Comparison of ENCODE assay signal across 16 cellular contexts in genomic region chr15:66961901-66962300, GRCh38.
DNase-seq lines count a peak whose midpoint lies in the region; ATAC-seq, FAIRE-seq and TF ChIP-seq lines count a peak whose summit lies in the region.
"Had no signal": no experiment of that assay in that cellular context is flagged by ENCODE, and none has a peak within 500 bp of the region (broad histone marks: within the 10 kb centered on the region; RNA-seq: fewer than 3 reads in every experiment).

No MANE protein-coding gene starts in this region.

- 48 to 82% (median 67%) methylated on average over 10 of the region's 10 CpGs for whole genome bisulfite sequencing in small intestine, 3 donors
- 89 to 90% methylated on average over 10 of the region's 10 CpGs for WGBS in tibial nerve, 2 donors

- CTCF ChIA-PET in Panc1 (lab: Charles Lee) = no interaction called here

- no TSS peak for BruUV-seq in Panc1 (replicated peaks; lab: Mats Ljungman, UMichigan)

- H3K27ac ChIP-seq in BLaER1 treated with 17β-estradiol and CSF1 and Interleukin-3, amounts not matched to agents 10 nM and 100 nM = no peak overlapping the region
- H3K27ac ChIP-seq in Panc1 (ENCODE audit: low read length) (peak overlapping the region; percentile 62; the same call in 1 of the 2 replicates), small intestine (ENCODE audit: low read depth in 1 of 2, low read length in 1 of 2) (no peak overlapping the region), caudate nucleus (ENCODE audit: low read depth, low read length) (no peak overlapping the region), tibial nerve (no peak overlapping the region)
- H3K27ac ChIP-seq: GM23248 had no signal

- in situ Hi-C loops in Panc1 (cut with HindIII; ENCODE audit: low pct_unique_long_range_greater_than_20kb, low sequenced_read_pairs) = no loop called here

- DNase-seq in Panc1 (ENCODE audit: low read depth, low spot score) (no peak), ecto neural progenitor cell (ENCODE audit: low spot score) (peak; percentile 32), small intestine (peak; percentile 15), caudate nucleus (lab: John Stamatoyannopoulos, UW) (no peak), tibial nerve (ENCODE audit: low spot score in 2 of 2) (no peak)
- DNase-seq: 8988T; AML-193; C1 segment of cervical spinal cord; Calu3; CD4-positive, alpha-beta T cell; DMS 273 treated with DMSO at 0.1 percent for 48 hours; H7 had no signal

- no peak overlapping the region for H3K4me3 ChIP-seq in BLaER1 treated with 17β-estradiol and CSF1 and Interleukin-3, amounts not matched to agents 10 nM and 100 nM
- no peak overlapping the region for H3K4me3 ChIP-seq in Panc1 (ENCODE audit: low read depth in 2 of 2, low read length in 2 of 2)
- no peak overlapping the region for H3K4me3 ChIP-seq in small intestine (ENCODE audit: low read depth in 1 of 2, low read length in 2 of 2)
- no peak overlapping the region for H3K4me3 ChIP-seq in tibial nerve
- H3K4me3 ChIP-seq: GM23248 had no signal

- H3K4me2 ChIP-seq in BLaER1 treated with 17β-estradiol and CSF1 and Interleukin-3, amounts not matched to agents 10 nM and 100 nM = peak overlapping the region in 10 of 11 experiments; percentile 12 to 90 (median 38); a peak in 14 of 22 replicates

- TF ChIP-seq POLR2A in tibial nerve (IDR thresholded peaks at IDR 0.05) = no peak

- no peak for TF ChIP-seq CTCF in Panc1 (IDR thresholded peaks at IDR 0.05)
- TF ChIP-seq CTCF in tibial nerve (IDR thresholded peaks at IDR 0.05) = no peak

- H3K9me3 ChIP-seq in BLaER1 treated with 17β-estradiol and CSF1 and Interleukin-3, amounts not matched to agents 10 nM and 100 nM (replicated peaks in 1 of 11) = no peaks in the 10 kb centered on the region
- H3K9me3 ChIP-seq in Panc1 (ENCODE audit: control insufficient read depth, insufficient read depth, low read depth, low read length) = no peaks in the 10 kb centered on the region
- H3K9me3 ChIP-seq in small intestine (ENCODE audit: control insufficient read depth, low read depth) = no peaks in the 10 kb centered on the region
- no peaks in the 10 kb centered on the region for H3K9me3 ChIP-seq in tibial nerve

- no peak for FAIRE-seq in small intestine (lab: Jason Lieb, UNC)
- FAIRE-seq: GM18507 had no signal

- no peak for ATAC-seq in Panc1
- ATAC-seq in GM19455 (IDR thresholded peaks at IDR 0.05; ENCODE audit: unreplicated experiment) = no peak

- no peaks in the 10 kb centered on the region for H3K36me3 ChIP-seq in BLaER1 treated with 17β-estradiol and CSF1 and Interleukin-3, amounts not matched to agents 10 nM and 100 nM
- H3K36me3 ChIP-seq in Panc1 (ENCODE audit: control insufficient read depth, insufficient read depth, low read length) = no peaks in the 10 kb centered on the region
- H3K36me3 ChIP-seq in small intestine (ENCODE audit: control insufficient read depth in 2 of 2, insufficient read depth in 2 of 2, low read length in 2 of 2) = no peaks in the 10 kb centered on the region
- no peaks in the 10 kb centered on the region for H3K36me3 ChIP-seq in tibial nerve

- H3K27me3 ChIP-seq in BLaER1 treated with 17β-estradiol and CSF1 and Interleukin-3, amounts not matched to agents 10 nM and 100 nM = peaks cover 0 to 4% (median 0%) of the 10 kb centered on the region in 11 experiments; a peak in 1 of 22 replicates
- H3K27me3 ChIP-seq in Panc1 (ENCODE audit: control insufficient read depth, insufficient read depth, low read length) = no peaks in the 10 kb centered on the region
- H3K27me3 ChIP-seq in small intestine (ENCODE audit: control insufficient read depth in 2 of 2, insufficient read depth in 2 of 2, low read length in 2 of 2) = no peaks in the 10 kb centered on the region
- H3K27me3 ChIP-seq in tibial nerve = no peaks in the 10 kb centered on the region

- H3K9ac ChIP-seq in BLaER1 treated with 17β-estradiol and CSF1 and Interleukin-3, amounts not matched to agents 10 nM and 100 nM = no peak overlapping the region
- H3K9ac ChIP-seq: GM23248 had no signal

- peaks cover 42 to 75% (median 49%) of the 10 kb centered on the region in 10 experiments for H3K4me1 ChIP-seq in BLaER1 treated with 17β-estradiol and CSF1 and Interleukin-3, amounts not matched to agents 10 nM and 100 nM
- H3K4me1 ChIP-seq in Panc1 (ENCODE audit: control insufficient read depth, insufficient read depth, low read length) (peaks cover 12% of the 10 kb centered on the region), small intestine (ENCODE audit: control insufficient read depth in 2 of 2, insufficient read depth in 1 of 2, low read depth in 1 of 2, low read length in 1 of 2) (no peaks in the 10 kb centered on the region), tibial nerve (no peaks in the 10 kb centered on the region)

- POLR2A ChIA-PET in Panc1 (lab: Charles Lee) = no interaction called here

- H4K20me1 ChIP-seq in BLaER1 treated with 17β-estradiol and CSF1 and Interleukin-3, amounts not matched to agents 10 nM and 100 nM = no peaks in the 10 kb centered on the region

- TF ChIP-seq EP300 in tibial nerve (IDR thresholded peaks at IDR 0.05) = no peak

- intact Hi-C loops in Panc1 (cut with micrococcal nuclease; ENCODE audit: unreplicated experiment) = no loop called here

Comparison
In these comparisons a context has a peak if more than half of its experiments do, and no peak if none do; other contexts are left out.
1. DNase-seq: peak in ecto neural progenitor cell (single experiment) and small intestine (single experiment); none in Panc1 (single experiment), caudate nucleus (0 of 61) and tibial nerve (0 of 2).